8 cellular contexts compared by ENCODE assay signal in genomic region chr4:67545199-67545995, GRCh38. TPM values are rescaled to one million over a fixed set of nuclear protein-coding genes. Genes with fewer than 3 reads are reported as not detected.
DNase-seq lines count a peak whose midpoint lies in the region; ATAC-seq and TF ChIP-seq lines count a peak whose summit lies in the region.

TSS of gene CENPC (minus strand) at chr4:67545503. CDS start at chr4:67545355, 148 bp downstream.

- H3K36me3 Mint-ChIP-seq in GM23338 (ENCODE audit: low read depth) = peaks cover 8% of the 10 kb centered on the region; the same call in 1 of the 3 replicates
- H3K36me3 Mint-ChIP-seq in naive thymus-derived CD8-positive, alpha-beta T cell = peaks cover 0 to 25% (median 4%) of the 10 kb centered on the region in 3 donors

- DNase-seq in GM23338 (ENCODE audit: low spot score) (peak; percentile 98), LHCN-M2 (ENCODE audit: low read depth) (peak; percentile 96), RPMI8226 (peak; percentile 94), fibroblast of lung (ENCODE audit: low read depth in 2 of 2) (peak; percentile 97 to 99)
- DNase-seq in activated T-helper 1 cell treated with anti-CD3 and anti-CD28 coated beads, Interleukin-2, amount 50 U/mL, for 16 hours (ENCODE audit: low read depth in 1 of 2, low spot score in 1 of 2) = peak; percentile 79 to 84
- peak; percentile 77 to 96 (median 90) for DNase-seq in naive thymus-derived CD8-positive, alpha-beta T cell
- DNase-seq in stimulated activated naive CD4-positive, alpha-beta T cell (lab: John Stamatoyannopoulos, UW) = peak; percentile 79 to 90 (median 86)

- no peaks in the 10 kb centered on the region for H3K9me3 ChIP-seq in DOHH2 (ENCODE audit: control insufficient read depth, insufficient read depth, low read length)
- no peaks in the 10 kb centered on the region for H3K9me3 ChIP-seq in fibroblast of lung (ENCODE audit: control insufficient read depth, insufficient read depth, low read depth, low read length)

- TF ChIP-seq CTCF in DOHH2 (IDR thresholded peaks at IDR 0.05; ENCODE audit: low read depth, low read length, poor library complexity, severe bottlenecking) = no peak
- TF ChIP-seq CTCF in GM23338 (conservative IDR thresholded peaks at IDR 0.05; ENCODE audit: low read depth in 2 of 2) = no peak
- no peak for TF ChIP-seq CTCF in fibroblast of lung (conservative IDR thresholded peaks at IDR 0.05 in 1 of 2, IDR thresholded peaks at IDR 0.05 in 1 of 2; ENCODE audit: low read depth in 1 of 2, low read length in 2 of 2)

- POLR2A ChIA-PET in naive thymus-derived CD8-positive, alpha-beta T cell (lab: Charles Lee) = interaction anchor here (1.2 to 2.4 kb wide), 3 partner anchors 28 to 155 kb away, joined by 5 to 13 read pairs (median 10); partner anchors contain the start of gene UBA6

- H3K27me3 ChIP-seq in DOHH2 (ENCODE audit: control insufficient read depth, low read length) (no peaks in the 10 kb centered on the region), GM23338 (ENCODE audit: insufficient read depth) (no peaks in the 10 kb centered on the region), fibroblast of lung (ENCODE audit: control insufficient read depth, insufficient read depth, low read length) (no peaks in the 10 kb centered on the region)

- H2AFZ ChIP-seq in GM23338 = peak within 1 kb of the TSS; percentile 90
- peak within 1 kb of the TSS; percentile 76 for H2AFZ ChIP-seq in fibroblast of lung (ENCODE audit: low read length)

- peaks cover 63% of the 10 kb centered on the region for H3K4me1 ChIP-seq in DOHH2 (ENCODE audit: control insufficient read depth, low read length)
- 0 out of 2 replicates have a peak, but pooled peaks cover 5% of the 10 kb centered on the region for H3K4me1 ChIP-seq in GM23338 (ENCODE audit: insufficient read depth)
- peaks cover 2% of the 10 kb centered on the region for H3K4me1 ChIP-seq in fibroblast of lung (ENCODE audit: control insufficient read depth, extremely low read depth, insufficient read depth, low read length)

- H3K27ac ChIP-seq in DOHH2 (ENCODE audit: low read depth, low read length) = peak within 1 kb of the TSS; percentile 85
- peak within 1 kb of the TSS; percentile 97 for H3K27ac ChIP-seq in GM23338 (ENCODE audit: low read depth)
- peak within 1 kb of the TSS; percentile 94 for H3K27ac ChIP-seq in fibroblast of lung (ENCODE audit: insufficient read depth, low read length)

- H3K4me1 Mint-ChIP-seq in GM23338 = peaks cover 2% of the 10 kb centered on the region; the same call in 2 of the 3 replicates
- H3K4me1 Mint-ChIP-seq in naive thymus-derived CD8-positive, alpha-beta T cell = peaks cover 19 to 44% (median 37%) of the 10 kb centered on the region in 4 donors

- H3K9ac ChIP-seq in fibroblast of lung (ENCODE audit: insufficient read depth, low read length) = peak within 1 kb of the TSS; percentile 98

- peak within 1 kb of the TSS; percentile 85 for H3K4me2 ChIP-seq in DOHH2 (ENCODE audit: low read length)
- peak within 1 kb of the TSS; percentile 94 for H3K4me2 ChIP-seq in GM23338
- H3K4me2 ChIP-seq in fibroblast of lung (ENCODE audit: extremely low read depth, insufficient read depth, low read length) = peak within 1 kb of the TSS; percentile 69

- ATAC-seq in GM23338 = peak; percentile 99
- ATAC-seq in naive thymus-derived CD8-positive, alpha-beta T cell = peak; percentile 85 to 93

- no peaks in the 10 kb centered on the region for H3K9me3 Mint-ChIP-seq in GM23338
- no peaks in the 10 kb centered on the region for H3K9me3 Mint-ChIP-seq in naive thymus-derived CD8-positive, alpha-beta T cell

- peaks cover 22% of the 10 kb centered on the region for H3F3A ChIP-seq in DOHH2 (ENCODE audit: control insufficient read depth, insufficient read depth)
- H3F3A ChIP-seq in GM23338 (replicated peaks; ENCODE audit: low read depth) = no peaks in the 10 kb centered on the region

- peaks cover 51% of the 10 kb centered on the region for H3K79me2 ChIP-seq in DOHH2 (ENCODE audit: control insufficient read depth, low read length)
- peaks cover 41% of the 10 kb centered on the region for H3K79me2 ChIP-seq in GM23338 (replicated peaks; ENCODE audit: insufficient read depth)
- H3K79me2 ChIP-seq in fibroblast of lung (ENCODE audit: control insufficient read depth, insufficient read depth, low read length) = peaks cover 27% of the 10 kb centered on the region

- H3K36me3 ChIP-seq in DOHH2 (ENCODE audit: control insufficient read depth, low read length) = peaks cover 47% of the 10 kb centered on the region
- H3K36me3 ChIP-seq in GM23338 (ENCODE audit: insufficient read depth) = peaks cover 4% of the 10 kb centered on the region; the same call in 1 of the 2 replicates
- H3K36me3 ChIP-seq in fibroblast of lung (ENCODE audit: control insufficient read depth, insufficient read depth, low read length) = no peaks in the 10 kb centered on the region

- peak within 1 kb of the TSS; percentile 95 for H3K27ac Mint-ChIP-seq in GM23338
- H3K27ac Mint-ChIP-seq in naive thymus-derived CD8-positive, alpha-beta T cell = peak within 1 kb of the TSS; percentile 97 to 100 (median 100)

- H3K4me3 Mint-ChIP-seq in GM23338 = peak within 1 kb of the TSS; percentile 92
- peak within 1 kb of the TSS; percentile 94 to 100 (median 98) for H3K4me3 Mint-ChIP-seq in naive thymus-derived CD8-positive, alpha-beta T cell

- H3K4me3 ChIP-seq in DOHH2 (ENCODE audit: low read length) (peak within 1 kb of the TSS; percentile 90), GM23338 (peak within 1 kb of the TSS; percentile 93), fibroblast of lung (replicated peaks in 1 of 4; ENCODE audit: control extremely low read depth in 1 of 4, insufficient read depth in 1 of 4, low read depth in 3 of 4, low read length in 4 of 4) (peak within 1 kb of the TSS; percentile 82 to 97 (median 86))

- H3K27me3 Mint-ChIP-seq in GM23338 (ENCODE audit: insufficient read depth, low read depth, poor library complexity) = peaks cover 4% of the 10 kb centered on the region
- H3K27me3 Mint-ChIP-seq in naive thymus-derived CD8-positive, alpha-beta T cell = no peaks in the 10 kb centered on the region

- H3K9me2 ChIP-seq in DOHH2 (replicated peaks; ENCODE audit: control insufficient read depth, low read length) = no peaks in the 10 kb centered on the region
- H3K9me2 ChIP-seq in GM23338 (ENCODE audit: insufficient read depth) = no peaks in the 10 kb centered on the region

- H4K20me1 ChIP-seq in DOHH2 (ENCODE audit: control insufficient read depth, insufficient read depth, low read depth, low read length) (0 out of 2 replicates have a peak, but pooled peaks cover 5% of the 10 kb centered on the region), GM23338 (replicated peaks; ENCODE audit: insufficient read depth) (no peaks in the 10 kb centered on the region; the same call in 1 of the 2 replicates), fibroblast of lung (ENCODE audit: control insufficient read depth, extremely low read depth, insufficient read depth, low read length) (no peaks in the 10 kb centered on the region)

TF ChIP-seq in GM23338, 12 proteins besides CTCF, POLR2A, EP300 and RAD21:
- TF ChIP-seq EZH2 (IDR thresholded peaks at IDR 0.05; ENCODE audit: low read depth, unreplicated experiment) (no peak), ETS1 (IDR thresholded peaks at IDR 0.05) (peak; percentile 49; the same call in 1 of the 2 replicates), POLR2AphosphoS5 (IDR thresholded peaks at IDR 0.05; ENCODE audit: low read depth) (peak; percentile 91), NANOG (IDR thresholded peaks at IDR 0.05; ENCODE audit: borderline replicate concordance) (no peak), STAT1 (IDR thresholded peaks at IDR 0.05; ENCODE audit: unreplicated experiment) (no peak), JUNB (IDR thresholded peaks at IDR 0.05; ENCODE audit: unreplicated experiment) (no peak)

RNA-seq across cellular contexts. Expression of gene CENPC, which starts in this region (rescaled TPM):
- 11.8 and 24.5 TPM in 2 replicates for total RNA-seq in GM23338 (2014; rRNA removed; shearing (Covaris generic))
- polyA plus RNA-seq in GM23338 (2016; fragmentation: Nextera tagmentation; extraction: Ambion mirVana) (15.9 and 21.6 TPM in 2 replicates), fibroblast of lung (6.5 and 7.6 TPM in 2 replicates)
- total RNA-seq in LHCN-M2 (2014; rRNA removed) (11.2 and 16.0 TPM in 2 replicates), fibroblast of lung (10.5 and 15.4 TPM in 2 replicates)
- polyA plus RNA-seq in LHCN-M2 (2012) = 2.2 TPM
- polyA plus RNA-seq in fibroblast of lung (2012) = 4.7 and 5.0 TPM in 2 replicates
- 1.7 and 2.9 TPM in 2 replicates for polyA minus RNA-seq in fibroblast of lung (ENCODE audit: low replicate concordance)
- total RNA-seq in naive thymus-derived CD8-positive, alpha-beta T cell = 10 to 100 TPM; 56.9 to 65.0 TPM
- 10 to 100 TPM; 16.1 to 19.7 (median 18.6) TPM for polyA plus RNA-seq in naive thymus-derived CD8-positive, alpha-beta T cell

Comparison
In these comparisons a context has a peak if more than half of its experiments do, and no peak if none do; other contexts are left out.
1. Peak in every context shown above with its lines: DNase-seq, ATAC-seq, H3K4me3 ChIP-seq and H3K27ac ChIP-seq.